In the genomic region with DNA sequence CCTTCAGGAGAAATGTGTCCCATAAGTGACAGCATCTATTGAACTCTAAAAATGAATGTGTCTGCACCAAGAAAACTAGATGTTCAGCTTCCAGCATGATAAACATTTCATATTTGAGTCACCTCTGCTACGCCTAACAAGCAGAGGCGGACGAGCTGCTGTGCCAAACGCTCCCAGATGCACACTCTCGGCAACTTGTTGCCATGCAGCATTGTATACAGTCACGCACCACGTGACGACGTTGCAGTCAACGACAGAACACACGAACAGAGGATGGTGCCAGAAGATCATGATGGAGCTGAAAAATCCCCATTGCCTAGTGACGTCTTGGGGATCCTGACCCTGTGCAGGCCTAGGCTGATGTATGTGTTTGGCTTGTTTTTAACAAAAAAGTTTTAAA, we compare ENCODE assay signal across 8 cellular contexts.
DNase-seq lines count a peak whose midpoint lies in the region; ATAC-seq and TF ChIP-seq lines count a peak whose summit lies in the region.

No MANE protein-coding gene starts in this region.

- no peaks in the 10 kb centered on the region for H3K9me3 Mint-ChIP-seq in GM23338

- ATAC-seq in HG03095 (IDR thresholded peaks at IDR 0.05; ENCODE audit: unreplicated experiment): peak; percentile 42
- no peak for ATAC-seq in GM21381 (IDR thresholded peaks at IDR 0.05; ENCODE audit: unreplicated experiment)
- no peak for ATAC-seq in GM23338

- H3K27me3 ChIP-seq in BE2C (no peaks in the 10 kb centered on the region), GM23338 (ENCODE audit: insufficient read depth) (no peaks in the 10 kb centered on the region), neuronal stem cell (ENCODE audit: control insufficient read depth in 3 of 3, insufficient read depth in 3 of 3, low read depth in 1 of 3, low read length in 3 of 3) (no peaks in the 10 kb centered on the region)

- no peaks in the 10 kb centered on the region for H3K9me2 ChIP-seq in GM23338 (ENCODE audit: insufficient read depth)

- H2BK120ac ChIP-seq in neuronal stem cell (ENCODE audit: low read depth, low read length): no peak overlapping the region

- H4K91ac ChIP-seq in neuronal stem cell (ENCODE audit: low read depth, low read length, poor library complexity): no peak overlapping the region

- no peak overlapping the region for H2BK12ac ChIP-seq in neuronal stem cell (ENCODE audit: low read length)

- H3K79me2 ChIP-seq in GM23338 (replicated peaks; ENCODE audit: insufficient read depth): no peaks in the 10 kb centered on the region; the same call in 1 of the 2 replicates

- no peaks in the 10 kb centered on the region for H3K9me3 ChIP-seq in BE2C
- no peaks in the 10 kb centered on the region for H3K9me3 ChIP-seq in neuronal stem cell (replicated peaks in 1 of 2; ENCODE audit: control insufficient read depth in 2 of 2, insufficient read depth in 1 of 2, low read depth in 1 of 2, low read length in 2 of 2)

- H3K4me3 ChIP-seq in BE2C (ENCODE audit: low read depth, low read length) (no peak overlapping the region), GM23338 (no peak overlapping the region), neuronal stem cell (ENCODE audit: low read length in 2 of 2) (no peak overlapping the region)

- no peak overlapping the region for H3K23ac ChIP-seq in neuronal stem cell (ENCODE audit: low read depth, low read length, poor library complexity)

- H4K8ac ChIP-seq in neuronal stem cell (ENCODE audit: low read depth, low read length): no peak overlapping the region

- H2AK5ac ChIP-seq in neuronal stem cell (ENCODE audit: low read depth, low read length): no peak overlapping the region

- peaks cover 12% of the 10 kb centered on the region for H3K4me1 Mint-ChIP-seq in GM23338

- no peaks in the 10 kb centered on the region for H3K79me1 ChIP-seq in neuronal stem cell (ENCODE audit: low read depth, low read length)

- DNase-seq in BE2C (peak; percentile 84), left kidney (ENCODE audit: low read depth, low spot score) (peak; percentile 51), GM23338 (ENCODE audit: low spot score) (no peak), neuronal stem cell (ENCODE audit: low spot score) (no peak), GM03348 (ENCODE audit: low spot score) (no peak)
- peak; percentile 30 for DNase-seq in activated T-cell treated with anti-CD3 and anti-CD28 coated beads, Interleukin-2, amount 50 U/mL, for 1 hour

- H3K14ac ChIP-seq in neuronal stem cell (ENCODE audit: low read length): no peak overlapping the region

- H3K9ac ChIP-seq in neuronal stem cell (ENCODE audit: low read depth, low read length, poor library complexity): no peak overlapping the region

- no peak overlapping the region for H3K27ac Mint-ChIP-seq in GM23338

- no peaks in the 10 kb centered on the region for H3K36me3 ChIP-seq in BE2C
- no peaks in the 10 kb centered on the region for H3K36me3 ChIP-seq in GM23338 (ENCODE audit: insufficient read depth)
- H3K36me3 ChIP-seq in neuronal stem cell (replicated peaks in 1 of 2; ENCODE audit: control insufficient read depth in 2 of 2, insufficient read depth in 2 of 2, low read length in 2 of 2): no peaks in the 10 kb centered on the region

- no peak overlapping the region for H3K4me2 ChIP-seq in GM23338
- H3K4me2 ChIP-seq in neuronal stem cell (ENCODE audit: insufficient read depth, low read length, poor library complexity, severe bottlenecking): no peak overlapping the region

- no peak overlapping the region for H2BK5ac ChIP-seq in neuronal stem cell (ENCODE audit: low read length)

- peaks cover 3% of the 10 kb centered on the region for H3K27me3 Mint-ChIP-seq in GM23338 (ENCODE audit: insufficient read depth, low read depth, poor library complexity)

- no peaks in the 10 kb centered on the region for H4K20me1 ChIP-seq in GM23338 (replicated peaks; ENCODE audit: insufficient read depth)

- no peak overlapping the region for H2BK15ac ChIP-seq in neuronal stem cell (ENCODE audit: low read length)

- no CpG with 5 or more reads among the region's 12 CpGs for WGBS in neuronal stem cell (ENCODE audit: extremely low coverage in 2 of 2, insufficient read length in 2 of 2, insufficient replicate concordance in 1 of 2), 2 donors

- H3K27ac ChIP-seq in GM23338 (ENCODE audit: low read depth) (no peak overlapping the region), neuronal stem cell (replicated peaks; ENCODE audit: low read length) (no peak overlapping the region)

- H2AFZ ChIP-seq in GM23338: no peak overlapping the region
- H2AFZ ChIP-seq in neuronal stem cell (ENCODE audit: low read length): no peak overlapping the region

- no peak overlapping the region for H3K4ac ChIP-seq in neuronal stem cell (ENCODE audit: low read length)

- TF ChIP-seq CTCF in BE2C (IDR thresholded peaks at IDR 0.05; ENCODE audit: low read depth, low read length) (peak; percentile 21; the same call in 1 of the 2 replicates), GM23338 (conservative IDR thresholded peaks at IDR 0.05; ENCODE audit: low read depth in 2 of 2) (no peak)

- no peaks in the 10 kb centered on the region for H3F3A ChIP-seq in GM23338 (replicated peaks; ENCODE audit: low read depth)

- peaks cover 27% of the 10 kb centered on the region for H3K4me1 ChIP-seq in BE2C
- no peaks in the 10 kb centered on the region; the same call in 1 of the 2 replicates for H3K4me1 ChIP-seq in GM23338 (ENCODE audit: insufficient read depth)
- H3K4me1 ChIP-seq in neuronal stem cell (ENCODE audit: control insufficient read depth in 2 of 2, insufficient read depth in 1 of 2, low read depth in 1 of 2, low read length in 2 of 2): peaks cover 0 to 3% of the 10 kb centered on the region in 2 donors

- H3K4me3 Mint-ChIP-seq in GM23338: no peak overlapping the region

- H3K36me3 Mint-ChIP-seq in GM23338 (ENCODE audit: low read depth): no peaks in the 10 kb centered on the region; the same call in 2 of the 3 replicates

- no peak overlapping the region for H3K18ac ChIP-seq in neuronal stem cell (ENCODE audit: low read length)

TF ChIP-seq in GM23338, 12 proteins besides CTCF, POLR2A, EP300 and RAD21:
- TF ChIP-seq NANOG (IDR thresholded peaks at IDR 0.05; ENCODE audit: borderline replicate concordance) (no peak), EZH2phosphoT487 (IDR thresholded peaks at IDR 0.05; ENCODE audit: unreplicated experiment) (no peak)
- TF ChIP-seq, protein P1, sequence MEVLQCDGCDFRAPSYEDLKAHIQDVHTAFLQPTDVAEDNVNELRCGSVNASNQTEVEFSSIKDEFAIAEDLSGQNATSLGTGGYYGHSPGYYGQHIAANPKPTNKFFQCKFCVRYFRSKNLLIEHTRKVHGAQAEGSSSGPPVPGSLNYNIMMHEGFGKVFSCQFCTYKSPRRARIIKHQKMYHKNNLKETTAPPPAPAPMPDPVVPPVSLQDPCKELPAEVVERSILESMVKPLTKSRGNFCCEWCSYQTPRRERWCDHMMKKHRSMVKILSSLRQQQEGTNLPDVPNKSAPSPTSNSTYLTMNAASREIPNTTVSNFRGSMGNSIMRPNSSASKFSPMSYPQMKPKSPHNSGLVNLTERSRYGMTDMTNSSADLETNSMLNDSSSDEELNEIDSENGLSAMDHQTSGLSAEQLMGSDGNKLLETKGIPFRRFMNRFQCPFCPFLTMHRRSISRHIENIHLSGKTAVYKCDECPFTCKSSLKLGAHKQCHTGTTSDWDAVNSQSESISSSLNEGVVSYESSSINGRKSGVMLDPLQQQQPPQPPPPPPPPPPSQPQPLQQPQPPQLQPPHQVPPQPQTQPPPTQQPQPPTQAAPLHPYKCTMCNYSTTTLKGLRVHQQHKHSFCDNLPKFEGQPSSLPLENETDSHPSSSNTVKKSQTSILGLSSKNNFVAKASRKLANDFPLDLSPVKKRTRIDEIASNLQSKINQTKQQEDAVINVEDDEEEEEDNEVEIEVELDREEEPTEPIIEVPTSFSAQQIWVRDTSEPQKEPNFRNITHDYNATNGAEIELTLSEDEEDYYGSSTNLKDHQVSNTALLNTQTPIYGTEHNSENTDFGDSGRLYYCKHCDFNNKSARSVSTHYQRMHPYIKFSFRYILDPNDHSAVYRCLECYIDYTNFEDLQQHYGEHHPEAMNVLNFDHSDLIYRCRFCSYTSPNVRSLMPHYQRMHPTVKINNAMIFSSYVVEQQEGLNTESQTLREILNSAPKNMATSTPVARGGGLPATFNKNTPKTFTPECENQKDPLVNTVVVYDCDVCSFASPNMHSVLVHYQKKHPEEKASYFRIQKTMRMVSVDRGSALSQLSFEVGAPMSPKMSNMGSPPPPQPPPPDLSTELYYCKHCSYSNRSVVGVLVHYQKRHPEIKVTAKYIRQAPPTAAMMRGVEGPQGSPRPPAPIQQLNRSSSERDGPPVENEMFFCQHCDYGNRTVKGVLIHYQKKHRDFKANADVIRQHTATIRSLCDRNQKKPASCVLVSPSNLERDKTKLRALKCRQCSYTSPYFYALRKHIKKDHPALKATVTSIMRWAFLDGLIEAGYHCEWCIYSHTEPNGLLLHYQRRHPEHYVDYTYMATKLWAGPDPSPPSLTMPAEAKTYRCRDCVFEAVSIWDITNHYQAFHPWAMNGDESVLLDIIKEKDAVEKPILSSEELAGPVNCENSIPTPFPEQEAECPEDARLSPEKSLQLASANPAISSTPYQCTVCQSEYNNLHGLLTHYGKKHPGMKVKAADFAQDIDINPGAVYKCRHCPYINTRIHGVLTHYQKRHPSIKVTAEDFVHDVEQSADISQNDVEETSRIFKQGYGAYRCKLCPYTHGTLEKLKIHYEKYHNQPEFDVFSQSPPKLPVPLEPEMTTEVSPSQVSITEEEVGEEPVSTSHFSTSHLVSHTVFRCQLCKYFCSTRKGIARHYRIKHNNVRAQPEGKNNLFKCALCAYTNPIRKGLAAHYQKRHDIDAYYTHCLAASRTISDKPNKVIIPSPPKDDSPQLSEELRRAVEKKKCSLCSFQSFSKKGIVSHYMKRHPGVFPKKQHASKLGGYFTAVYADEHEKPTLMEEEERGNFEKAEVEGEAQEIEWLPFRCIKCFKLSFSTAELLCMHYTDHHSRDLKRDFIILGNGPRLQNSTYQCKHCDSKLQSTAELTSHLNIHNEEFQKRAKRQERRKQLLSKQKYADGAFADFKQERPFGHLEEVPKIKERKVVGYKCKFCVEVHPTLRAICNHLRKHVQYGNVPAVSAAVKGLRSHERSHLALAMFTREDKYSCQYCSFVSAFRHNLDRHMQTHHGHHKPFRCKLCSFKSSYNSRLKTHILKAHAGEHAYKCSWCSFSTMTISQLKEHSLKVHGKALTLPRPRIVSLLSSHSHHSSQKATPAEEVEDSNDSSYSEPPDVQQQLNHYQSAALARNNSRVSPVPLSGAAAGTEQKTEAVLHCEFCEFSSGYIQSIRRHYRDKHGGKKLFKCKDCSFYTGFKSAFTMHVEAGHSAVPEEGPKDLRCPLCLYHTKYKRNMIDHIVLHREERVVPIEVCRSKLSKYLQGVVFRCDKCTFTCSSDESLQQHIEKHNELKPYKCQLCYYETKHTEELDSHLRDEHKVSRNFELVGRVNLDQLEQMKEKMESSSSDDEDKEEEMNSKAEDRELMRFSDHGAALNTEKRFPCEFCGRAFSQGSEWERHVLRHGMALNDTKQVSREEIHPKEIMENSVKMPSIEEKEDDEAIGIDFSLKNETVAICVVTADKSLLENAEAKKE (CRISPR knock-in tag; IDR thresholded peaks at IDR 0.05): no peak

Comparison
In these comparisons a context has a peak if more than half of its experiments do, and no peak if none do; other contexts are left out.
1. DNase-seq: peak in BE2C (single experiment), activated T-cell treated with anti-CD3 and anti-CD28 coated beads, Interleukin-2, amount 50 U/mL, for 1 hour (single experiment) and left kidney (single experiment); none in GM23338 (single experiment), neuronal stem cell (single experiment) and GM03348 (single experiment).